In the genomic region with DNA sequence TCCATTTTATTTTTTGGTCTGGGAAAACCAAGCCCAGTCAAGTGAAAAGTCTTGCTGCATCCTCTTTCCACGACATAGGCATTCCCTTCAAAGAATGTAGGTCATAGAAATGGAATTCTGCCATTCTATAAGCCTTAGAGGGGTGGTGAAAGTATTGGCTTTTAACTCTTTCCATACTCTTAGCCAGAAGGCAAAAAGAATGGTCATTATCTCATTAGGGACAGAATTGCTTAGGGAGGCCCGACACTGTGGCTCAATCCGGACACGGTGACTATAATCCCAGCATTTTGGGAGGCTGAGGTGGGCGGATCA, we compare ENCODE assay signal across 1 cellular context.
TF ChIP-seq lines count a peak whose summit lies in the region.

No MANE protein-coding gene starts in this region.

TF ChIP-seq in GM12878, 131 proteins besides CTCF, POLR2A, EP300 and RAD21:
- TF ChIP-seq ZBED1 (IDR thresholded peaks at IDR 0.05; ENCODE audit: borderline replicate concordance) (no peak), HCFC1 (IDR thresholded peaks at IDR 0.05; ENCODE audit: low read length) (no peak), GABPA (IDR thresholded peaks at IDR 0.05; ENCODE audit: low read depth) (no peak), BACH1 (IDR thresholded peaks at IDR 0.05; ENCODE audit: borderline replicate concordance) (no peak), KAT2A (conservative IDR thresholded peaks at IDR 0.05; ENCODE audit: control insufficient read depth, low read depth, low read length) (no peak), ZZZ3 (IDR thresholded peaks at IDR 0.05; ENCODE audit: control insufficient read depth, insufficient read length, low read depth) (no peak), NR2C2 (IDR thresholded peaks at IDR 0.05; ENCODE audit: borderline replicate concordance, control insufficient read depth, insufficient read length, low read depth) (no peak), DPF2 (IDR thresholded peaks at IDR 0.05) (no peak), KDM1A (IDR thresholded peaks at IDR 0.05; ENCODE audit: borderline replicate concordance) (no peak), SMARCA5 (IDR thresholded peaks at IDR 0.05) (no peak), EED (IDR thresholded peaks at IDR 0.05; ENCODE audit: low read depth) (no peak), RFX5 (IDR thresholded peaks at IDR 0.05; ENCODE audit: low read depth, low read length) (no peak), RCOR1 (conservative IDR thresholded peaks at IDR 0.05; ENCODE audit: low read depth, low read length) (no peak)
- TF ChIP-seq, protein P1, sequence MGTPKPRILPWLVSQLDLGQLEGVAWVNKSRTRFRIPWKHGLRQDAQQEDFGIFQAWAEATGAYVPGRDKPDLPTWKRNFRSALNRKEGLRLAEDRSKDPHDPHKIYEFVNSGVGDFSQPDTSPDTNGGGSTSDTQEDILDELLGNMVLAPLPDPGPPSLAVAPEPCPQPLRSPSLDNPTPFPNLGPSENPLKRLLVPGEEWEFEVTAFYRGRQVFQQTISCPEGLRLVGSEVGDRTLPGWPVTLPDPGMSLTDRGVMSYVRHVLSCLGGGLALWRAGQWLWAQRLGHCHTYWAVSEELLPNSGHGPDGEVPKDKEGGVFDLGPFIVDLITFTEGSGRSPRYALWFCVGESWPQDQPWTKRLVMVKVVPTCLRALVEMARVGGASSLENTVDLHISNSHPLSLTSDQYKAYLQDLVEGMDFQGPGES (IDR thresholded peaks at IDR 0.05) = no peak
TF ChIP-seq in GM12878: peak in this region for 0.
